In the genomic region with DNA sequence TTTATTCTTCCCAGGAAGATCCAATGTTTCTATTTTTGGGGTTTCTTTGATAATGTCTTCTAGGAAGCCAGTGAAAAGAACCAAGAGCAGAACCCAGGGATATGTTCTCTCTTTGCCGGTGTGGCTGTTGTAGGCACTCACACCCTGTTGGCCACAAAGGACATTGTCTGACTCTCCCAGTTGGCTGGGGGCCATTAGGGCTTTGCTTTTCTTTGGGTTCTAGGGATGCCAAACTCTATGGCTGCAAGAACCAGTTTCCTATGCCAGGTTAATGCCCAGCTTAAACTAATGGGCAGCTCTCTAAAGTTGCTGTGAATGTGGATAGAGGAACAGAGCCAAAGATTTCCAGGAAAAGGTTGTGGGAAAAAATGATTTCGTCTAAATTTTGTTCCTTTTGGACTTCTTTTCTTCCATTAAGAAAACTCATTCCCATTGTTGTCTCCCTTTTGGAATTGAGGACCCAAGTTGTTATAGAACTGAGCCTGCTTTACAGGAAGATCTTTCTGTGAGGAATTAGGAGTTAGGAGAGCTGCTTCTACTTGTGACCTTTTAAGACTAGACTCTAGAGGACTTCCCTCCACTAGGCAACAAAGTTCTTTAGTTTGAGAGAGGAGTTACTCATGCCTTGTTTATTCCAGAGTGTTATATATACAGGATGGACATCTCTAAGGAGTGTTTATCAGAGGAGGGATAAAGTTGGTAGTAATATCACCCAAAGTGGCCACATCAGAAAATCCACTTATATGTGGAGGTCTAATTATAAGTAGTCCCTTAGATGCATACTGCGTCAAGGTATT, we compare ENCODE assay signal across 12 cellular contexts. TPM values are rescaled to one million over a fixed set of nuclear protein-coding genes. Genes with fewer than 3 reads are reported as not detected.
DNase-seq lines count a peak whose midpoint lies in the region; ATAC-seq, FAIRE-seq and TF ChIP-seq lines count a peak whose summit lies in the region.
"Had no signal": no experiment of that assay in that cellular context is flagged by ENCODE, and none has a peak within 500 bp of the region (broad histone marks: within the 10 kb centered on the region; RNA-seq: fewer than 3 reads in every experiment).

No MANE protein-coding gene starts in this region.

- no peak overlapping the region for H2AFZ ChIP-seq in K562 (ENCODE audit: low read depth, low read length)

- H3K4me1 ChIP-seq in K562 (replicated peaks in 1 of 2; ENCODE audit: control insufficient read depth in 2 of 2, insufficient read depth in 2 of 2, low read length in 2 of 2) (peaks cover 33 to 39% of the 10 kb centered on the region in 2 experiments), right cardiac atrium (ENCODE audit: control insufficient read depth, insufficient read depth, low read length) (peaks cover 8% of the 10 kb centered on the region)
- H3K4me1 ChIP-seq in naive thymus-derived CD4-positive, alpha-beta T cell (ENCODE audit: control insufficient read depth in 2 of 2, insufficient read depth in 2 of 2, low read length in 2 of 2), result peaks cover 4 to 8% of the 10 kb centered on the region in 2 donors

- peak overlapping the region; percentile 65 to 85; a peak in 3 of 4 replicates for H3K9ac ChIP-seq in K562 (ENCODE audit: insufficient read depth in 1 of 2, low read depth in 2 of 2, low read length in 2 of 2)

- H3K27me3 ChIP-seq in K562 (ENCODE audit: control insufficient read depth in 2 of 2, insufficient read depth in 2 of 2, low read length in 2 of 2) (no peaks in the 10 kb centered on the region), right cardiac atrium (ENCODE audit: control insufficient read depth, insufficient read depth) (no peaks in the 10 kb centered on the region)
- no peaks in the 10 kb centered on the region for H3K27me3 ChIP-seq in naive thymus-derived CD4-positive, alpha-beta T cell (ENCODE audit: control insufficient read depth in 2 of 2, insufficient read depth in 2 of 2, low read length in 2 of 2)

- H3K36me3 ChIP-seq in K562 (ENCODE audit: control insufficient read depth, insufficient read depth, low read length), result peaks cover 56% of the 10 kb centered on the region
- H3K36me3 ChIP-seq in naive thymus-derived CD4-positive, alpha-beta T cell (ENCODE audit: control insufficient read depth in 2 of 3, insufficient read depth in 3 of 3, low read length in 3 of 3), result peaks cover 7 to 27% (median 10%) of the 10 kb centered on the region in 3 experiments

- no peaks in the 10 kb centered on the region for H3K9me3 Mint-ChIP-seq in CD14-positive monocyte
- no peaks in the 10 kb centered on the region for H3K9me3 Mint-ChIP-seq in naive thymus-derived CD4-positive, alpha-beta T cell

- H3K4me2 ChIP-seq in K562 (ENCODE audit: insufficient read depth, low read length), result peak overlapping the region; percentile 48

- no peaks in the 10 kb centered on the region for H3K27me3 Mint-ChIP-seq in CD14-positive monocyte (ENCODE audit: low read depth in 3 of 3)
- no peaks in the 10 kb centered on the region for H3K27me3 Mint-ChIP-seq in naive thymus-derived CD4-positive, alpha-beta T cell

- BruUV-seq in K562 (replicated peaks; lab: Mats Ljungman, UMichigan), result no TSS peak

- H3K9me3 ChIP-seq in K562 (replicated peaks; ENCODE audit: control insufficient read depth, insufficient read depth, low read depth, low read length) (no peaks in the 10 kb centered on the region), right cardiac atrium (ENCODE audit: control insufficient read depth, low read length) (no peaks in the 10 kb centered on the region)
- H3K9me3 ChIP-seq in naive thymus-derived CD4-positive, alpha-beta T cell (ENCODE audit: control insufficient read depth in 2 of 3, low read length in 3 of 3), result no peaks in the 10 kb centered on the region

- 0 out of 2 replicates have a peak overlapping the region, but pooled peaks have one; percentile 2 for H3K4me3 ChIP-seq in K562
- H3K4me3 ChIP-seq in right cardiac atrium (ENCODE audit: low read length), result no peak overlapping the region
- H3K4me3 ChIP-seq in naive thymus-derived CD4-positive, alpha-beta T cell (ENCODE audit: low read length), result no peak overlapping the region

- DNase-seq in CD14-positive monocyte (ENCODE audit: low spot score) (no peak), K562 (ENCODE audit: extremely low read depth in 1 of 4, low spot score in 3 of 4) (peak; percentile 26 to 48 (median 42)), right cardiac atrium (peak in 1 of 3 donors; percentile 66), pons (ENCODE audit: low spot score) (peak; percentile 59), NCI-H2196 (lab: John Stamatoyannopoulos, UW; ENCODE audit: unreplicated experiment) (no peak)
- DNase-seq in naive thymus-derived CD4-positive, alpha-beta T cell, result no peak
- no peak for DNase-seq in stimulated activated CD4-positive, alpha-beta T cell treated with anti-CD3 and anti-CD28 coated beads, Interleukin-4, amount 100 ng/mL, for 4 hours
- DNase-seq: activated CD4-positive, CD25-positive, alpha-beta regulatory T cell treated with anti-CD3 and anti-CD28 coated beads, Interleukin-2, amount 50 U/mL, for 72 hours; glutamatergic neuron; NCI-H526; stimulated activated naive CD4-positive, alpha-beta T cell had no signal

- TF ChIP-seq CTCF in CD14-positive monocyte (IDR thresholded peaks at IDR 0.05), result no peak
- no peak; a peak in 1 of 6 replicates for TF ChIP-seq CTCF in K562 (IDR thresholded peaks at IDR 0.05 in 2 of 3, conservative IDR thresholded peaks at IDR 0.05 in 1 of 3; ENCODE audit: insufficient read depth in 2 of 3, low read depth in 1 of 3, low read length in 3 of 3)

- no peak for TF ChIP-seq RAD21 in K562 (CRISPR knock-in tag; conservative IDR thresholded peaks at IDR 0.05 in 1 of 2, IDR thresholded peaks at IDR 0.05 in 1 of 2)

- ATAC-seq in K562, result peak; percentile 57
- ATAC-seq in right cardiac atrium, result peak; percentile 62 to 64
- no peak for ATAC-seq in naive thymus-derived CD4-positive, alpha-beta T cell
- no peak for ATAC-seq in HG02884 (IDR thresholded peaks at IDR 0.05; ENCODE audit: unreplicated experiment)

- H3K27ac Mint-ChIP-seq in CD14-positive monocyte, result peak overlapping the region in 5 of 7 donors; percentile 7 to 85 (median 59)
- H3K27ac Mint-ChIP-seq in naive thymus-derived CD4-positive, alpha-beta T cell, result peak overlapping the region in 2 of 9 donors; percentile 19 to 25

- in situ Hi-C loops in K562 (cut with MboI), result no loop called here

- H3K9me1 ChIP-seq in K562 (ENCODE audit: control insufficient read depth, insufficient read depth, low read length), result no peaks in the 10 kb centered on the region

- TF ChIP-seq EP300 in K562 (IDR thresholded peaks at IDR 0.05; ENCODE audit: low read length), result no peak

- H3K36me3 Mint-ChIP-seq in CD14-positive monocyte, result peaks cover 33 to 52% of the 10 kb centered on the region in 2 donors
- H3K36me3 Mint-ChIP-seq in naive thymus-derived CD4-positive, alpha-beta T cell, result peaks cover 4 to 31% (median 21%) of the 10 kb centered on the region in 5 donors

- H3K27ac ChIP-seq in K562 (ENCODE audit: extremely low read depth, low read depth, low read length) (peak overlapping the region; percentile 74), right cardiac atrium (ENCODE audit: low read length) (peak overlapping the region; percentile 56)
- no peak overlapping the region for H3K27ac ChIP-seq in naive thymus-derived CD4-positive, alpha-beta T cell (ENCODE audit: low read depth, low read length)

- peaks cover 82% of the 10 kb centered on the region for H3K79me2 ChIP-seq in K562 (ENCODE audit: control insufficient read depth, insufficient read depth, low read length)

- POLR2A ChIA-PET in K562 (lab: Yijun Ruan, JAX), result interaction anchor here (0.8 to 8.4 kb wide), 13 partner anchors 9 to 132 kb away, joined by 3 to 103 read pairs (median 14); a partner anchor contains a TSS
- POLR2A ChIA-PET in naive thymus-derived CD4-positive, alpha-beta T cell (lab: Charles Lee), result interaction anchor here (1.2 kb wide), 1 partner anchor 11 kb away, joined by 6 read pairs; no protein-coding TSS in a partner anchor

- WGBS in K562 (ENCODE audit: insufficient coverage, low coverage, missing lambda C conversion rate), result 27% methylated on average over 3 of the region's 3 CpGs
- 44% methylated on average over 3 of the region's 3 CpGs for WGBS in right cardiac atrium

- peak; percentile 52 for FAIRE-seq in K562 (lab: Jason Lieb, UNC)

- intact Hi-C loops in CD14-positive monocyte (cut with micrococcal nuclease), result loop anchor here in 1 of 2 donors (5.0 kb wide), 1 partner anchor 34 kb away; no protein-coding TSS in a partner anchor
- intact Hi-C loops in K562 (cut with micrococcal nuclease), result loop anchor here (1.0 kb wide), 2 partner anchors 21 to 118 kb away; no protein-coding TSS in a partner anchor
- intact Hi-C loops in right cardiac atrium (cut with DNase I), result no loop called here
- intact Hi-C loops in naive thymus-derived CD4-positive, alpha-beta T cell (cut with micrococcal nuclease), result loop anchor here in 1 of 2 donors (2.0 kb wide), 1 partner anchor 15 kb away; no protein-coding TSS in a partner anchor

- TF ChIP-seq POLR2A in K562 (conservative IDR thresholded peaks at IDR 0.05), result no peak

- CTCF ChIA-PET in K562 (lab: Yijun Ruan, JAX; ENCODE audit: low intra/inter-chr PET ratio), result interaction anchor here (0.7 to 3.6 kb wide), 6 partner anchors 21 to 48 kb away, joined by 3 to 16 read pairs (median 10); no protein-coding TSS in a partner anchor
- CTCF ChIA-PET in naive thymus-derived CD4-positive, alpha-beta T cell (lab: Charles Lee), result interaction anchor here (1.0 to 1.7 kb wide), 4 partner anchors 9 to 73 kb away, joined by 3 to 5 read pairs (median 4); a partner anchor contains a TSS

- no peak overlapping the region for H3K4me3 Mint-ChIP-seq in CD14-positive monocyte
- H3K4me3 Mint-ChIP-seq in naive thymus-derived CD4-positive, alpha-beta T cell, result no peak overlapping the region

- H3K4me1 Mint-ChIP-seq in CD14-positive monocyte, result peaks cover 20% of the 10 kb centered on the region
- peaks cover 5 to 60% (median 32%) of the 10 kb centered on the region in 7 donors for H3K4me1 Mint-ChIP-seq in naive thymus-derived CD4-positive, alpha-beta T cell

- no peaks in the 10 kb centered on the region for H4K20me1 ChIP-seq in K562 (replicated peaks; ENCODE audit: control insufficient read depth, insufficient read depth, low read length)

RNA-seq across cellular contexts. Expression of a gene that starts 13.1 kb away (rescaled TPM):
- polyA plus RNA-seq in CD14-positive monocyte (100 to 1,000 TPM; 176 to 190 TPM), K562 (2011; rRNA removed) (473 and 482 TPM in 2 replicates), K562 (2014; fragmentation: Illumina TruSeq; extraction: Trizol) (277 and 293 TPM in 2 replicates), K562 (2014; fragmentation: Nextera tagmentation; extraction: Ambion mirVana) (100 to 1,000 TPM; 437 to 487 TPM), K562 (2014; rRNA removed) (177 and 232 TPM in 2 replicates), right cardiac atrium (112 TPM)
- 92.5 and 126 TPM in 2 replicates for total RNA-seq in K562 (2011; cell fraction: chromatin; rRNA removed; ENCODE audit: low replicate concordance)
- total RNA-seq in K562 (2011; cell fraction: nucleolus; rRNA removed), result 75.9 and 83.9 TPM in 2 replicates
- total RNA-seq in K562 (2011; cell fraction: nucleoplasm; rRNA removed), result 128 and 170 TPM in 2 replicates
- total RNA-seq in K562 (2014; rRNA removed) (137 and 157 TPM in 2 replicates), K562 (2014; rRNA removed; fragmentation: Illumina TruSeq; extraction: Trizol) (233 and 284 TPM in 2 replicates), K562 (2015; rRNA removed; fragmentation: Illumina TruSeq; extraction: Trizol) (142 and 156 TPM in 2 replicates), K562 (2021) (187 and 192 TPM in 2 replicates), right cardiac atrium (100 to 1,000 TPM; 103 to 120 (median 119) TPM)
- 231 and 446 TPM in 2 replicates for polyA plus RNA-seq in K562 (2011; cell fraction: cytosol; rRNA removed)
- 125 and 220 TPM in 2 replicates for polyA plus RNA-seq in K562 (2011; cell fraction: nucleus; rRNA removed)
- 265 and 413 TPM in 2 replicates for polyA plus RNA-seq in K562 (2012)
- 329 and 369 TPM in 2 replicates for polyA minus RNA-seq in K562 (2011; rRNA and poly(A)+ RNA removed)
- 167 and 216 TPM in 2 replicates for polyA minus RNA-seq in K562 (2011; cell fraction: cytosol; rRNA and poly(A)+ RNA removed)
- 21.7 and 60.2 TPM in 2 replicates for polyA minus RNA-seq in K562 (2011; cell fraction: nucleus; rRNA and poly(A)+ RNA removed)
- 100 to 1,000 TPM in 1 of 5 experiments, 10 to 100 TPM in 4; 47.5 to 141 (median 80.0) TPM for total RNA-seq in naive thymus-derived CD4-positive, alpha-beta T cell
- polyA plus RNA-seq in naive thymus-derived CD4-positive, alpha-beta T cell, result 100 to 1,000 TPM; 131 to 171 TPM

RNA-seq across cellular contexts. Expression of a gene that starts 26.2 kb away (rescaled TPM):
- polyA plus RNA-seq in CD14-positive monocyte (1 to 10 TPM; 2.4 to 5.6 TPM), K562 (2011; rRNA removed) (0.16 TPM in 1 of 2 replicates, not detected in the other), K562 (2014; fragmentation: Illumina TruSeq; extraction: Trizol) (0.10 TPM in 1 of 2 replicates, not detected in the other), K562 (2014; fragmentation: Nextera tagmentation; extraction: Ambion mirVana) (under 1 TPM; 0.07 to 0.18 TPM), K562 (2014; rRNA removed) (not detected in 2 replicates), right cardiac atrium (0.20 TPM)
- 0.48 and 1.8 TPM in 2 replicates for total RNA-seq in K562 (2011; cell fraction: chromatin; rRNA removed; ENCODE audit: low replicate concordance)
- 0.13 and 0.17 TPM in 2 replicates for total RNA-seq in K562 (2011; cell fraction: nucleolus; rRNA removed)
- total RNA-seq in K562 (2011; cell fraction: nucleoplasm; rRNA removed), result 0.44 and 0.69 TPM in 2 replicates
- total RNA-seq in K562 (2014; rRNA removed) (0.16 TPM in 1 of 2 replicates, not detected in the other), K562 (2014; rRNA removed; fragmentation: Illumina TruSeq; extraction: Trizol) (0.11 TPM in 1 of 2 replicates, not detected in the other), K562 (2015; rRNA removed; fragmentation: Illumina TruSeq; extraction: Trizol) (not detected in 2 replicates), K562 (2021) (not detected in 2 replicates), right cardiac atrium (under 1 TPM; 0.39 to 0.71 (median 0.46) TPM)
- not detected in 2 replicates for polyA plus RNA-seq in K562 (2011; cell fraction: cytosol; rRNA removed)
- 0.25 and 0.44 TPM in 2 replicates for polyA plus RNA-seq in K562 (2011; cell fraction: nucleus; rRNA removed)
- polyA plus RNA-seq in K562 (2012), result 0.07 and 0.47 TPM in 2 replicates
- 0.12 TPM in 1 of 2 replicates, not detected in the other for polyA minus RNA-seq in K562 (2011; rRNA and poly(A)+ RNA removed)
- not detected in 2 replicates for polyA minus RNA-seq in K562 (2011; cell fraction: cytosol; rRNA and poly(A)+ RNA removed)
- polyA minus RNA-seq in K562 (2011; cell fraction: nucleus; rRNA and poly(A)+ RNA removed), result 0.22 TPM in 1 of 2 replicates, not detected in the other
- total RNA-seq in naive thymus-derived CD4-positive, alpha-beta T cell, result 10 to 100 TPM in 1 of 5 experiments, 1 to 10 TPM in 2, not detected in 2; 1.2 to 13.1 (median 3.9) TPM
- not detected for polyA plus RNA-seq in naive thymus-derived CD4-positive, alpha-beta T cell

RNA-seq across cellular contexts. Expression of a gene that starts 37.2 kb away (rescaled TPM):
- polyA plus RNA-seq in CD14-positive monocyte (100 to 1,000 TPM in 1 of 2 donors, 10 to 100 TPM in 1; 79.5 to 157 TPM), K562 (2011; rRNA removed) (208 TPM in 2 replicates), K562 (2014; fragmentation: Illumina TruSeq; extraction: Trizol) (246 and 282 TPM in 2 replicates), K562 (2014; fragmentation: Nextera tagmentation; extraction: Ambion mirVana) (10 to 100 TPM; 12.3 to 44.5 TPM), K562 (2014; rRNA removed) (225 and 229 TPM in 2 replicates), right cardiac atrium (0.32 TPM)
- total RNA-seq in K562 (2011; cell fraction: chromatin; rRNA removed; ENCODE audit: low replicate concordance), result 108 and 191 TPM in 2 replicates
- 118 and 137 TPM in 2 replicates for total RNA-seq in K562 (2011; cell fraction: nucleolus; rRNA removed)
- 98.5 and 115 TPM in 2 replicates for total RNA-seq in K562 (2011; cell fraction: nucleoplasm; rRNA removed)
- total RNA-seq in K562 (2014; rRNA removed) (221 and 269 TPM in 2 replicates), K562 (2014; rRNA removed; fragmentation: Illumina TruSeq; extraction: Trizol) (134 and 157 TPM in 2 replicates), K562 (2015; rRNA removed; fragmentation: Illumina TruSeq; extraction: Trizol) (177 and 178 TPM in 2 replicates), K562 (2021) (244 and 252 TPM in 2 replicates), right cardiac atrium (under 1 TPM; 0.28 to 0.97 (median 0.37) TPM)
- 231 and 451 TPM in 2 replicates for polyA plus RNA-seq in K562 (2011; cell fraction: cytosol; rRNA removed)
- 232 and 428 TPM in 2 replicates for polyA plus RNA-seq in K562 (2011; cell fraction: nucleus; rRNA removed)
- polyA plus RNA-seq in K562 (2012), result 162 and 214 TPM in 2 replicates
- 71.3 and 109 TPM in 2 replicates for polyA minus RNA-seq in K562 (2011; rRNA and poly(A)+ RNA removed)
- polyA minus RNA-seq in K562 (2011; cell fraction: cytosol; rRNA and poly(A)+ RNA removed), result 78.1 and 100 TPM in 2 replicates
- 67.6 and 73.9 TPM in 2 replicates for polyA minus RNA-seq in K562 (2011; cell fraction: nucleus; rRNA and poly(A)+ RNA removed)
- 10 to 100 TPM in 1 of 5 experiments, 1 to 10 TPM in 1, not detected in 3; 2.0 to 23.3 TPM for total RNA-seq in naive thymus-derived CD4-positive, alpha-beta T cell
- under 1 TPM in 1 of 2 donors, not detected in 1; 0.61 TPM for polyA plus RNA-seq in naive thymus-derived CD4-positive, alpha-beta T cell

RNA-seq across cellular contexts. Expression of a gene that starts 46.5 kb away (rescaled TPM):
- polyA plus RNA-seq in CD14-positive monocyte, result 10 to 100 TPM; 53.9 to 78.3 TPM
- 8.1 and 25.0 TPM in 2 replicates for total RNA-seq in K562 (2011; cell fraction: chromatin; rRNA removed; ENCODE audit: low replicate concordance)
- 9.7 and 11.1 TPM in 2 replicates for total RNA-seq in K562 (2011; cell fraction: nucleolus; rRNA removed)
- 9.7 and 11.8 TPM in 2 replicates for total RNA-seq in K562 (2011; cell fraction: nucleoplasm; rRNA removed)
- 15.9 and 17.7 TPM in 2 replicates for total RNA-seq in K562 (2014; rRNA removed)
- 3.5 and 3.7 TPM in 2 replicates for total RNA-seq in K562 (2014; rRNA removed; fragmentation: Illumina TruSeq; extraction: Trizol)
- total RNA-seq in K562 (2015; rRNA removed; fragmentation: Illumina TruSeq; extraction: Trizol), result 5.9 and 8.7 TPM in 2 replicates
- 96.5 and 111 TPM in 2 replicates for total RNA-seq in K562 (2021)
- 7.7 and 15.6 TPM in 2 replicates for polyA plus RNA-seq in K562 (2011; rRNA removed)
- polyA plus RNA-seq in K562 (2011; cell fraction: cytosol; rRNA removed), result 11.8 and 25.5 TPM in 2 replicates
- 15.0 and 32.1 TPM in 2 replicates for polyA plus RNA-seq in K562 (2011; cell fraction: nucleus; rRNA removed)
- polyA plus RNA-seq in K562 (2012), result 35.9 and 43.9 TPM in 2 replicates
- polyA plus RNA-seq in K562 (2014; fragmentation: Illumina TruSeq; extraction: Trizol), result 65.7 and 88.2 TPM in 2 replicates
- polyA plus RNA-seq in K562 (2014; fragmentation: Nextera tagmentation; extraction: Ambion mirVana), result 1 to 10 TPM; 1.0 TPM
- polyA plus RNA-seq in K562 (2014; rRNA removed), result 30.3 and 34.6 TPM in 2 replicates
- 4.7 and 6.3 TPM in 2 replicates for polyA minus RNA-seq in K562 (2011; rRNA and poly(A)+ RNA removed)
- polyA minus RNA-seq in K562 (2011; cell fraction: cytosol; rRNA and poly(A)+ RNA removed), result 31.2 and 48.8 TPM in 2 replicates
- 6.7 and 8.1 TPM in 2 replicates for polyA minus RNA-seq in K562 (2011; cell fraction: nucleus; rRNA and poly(A)+ RNA removed)
- 10 to 100 TPM in 1 of 4 donors, 1 to 10 TPM in 3; 6.5 to 17.0 (median 8.9) TPM for total RNA-seq in right cardiac atrium
- polyA plus RNA-seq in right cardiac atrium, result 6.0 TPM
- 10 to 100 TPM in 1 of 5 experiments, 1 to 10 TPM in 4; 1.3 to 69.9 (median 1.4) TPM for total RNA-seq in naive thymus-derived CD4-positive, alpha-beta T cell
- polyA plus RNA-seq in naive thymus-derived CD4-positive, alpha-beta T cell, result under 1 TPM; 0.39 to 0.78 TPM

RNA-seq across cellular contexts. Expression of a gene that starts 57.5 kb away (rescaled TPM):
- polyA plus RNA-seq in CD14-positive monocyte (100 to 1,000 TPM; 266 to 308 TPM), K562 (2011; rRNA removed) (1,105 and 1,247 TPM in 2 replicates), K562 (2014; fragmentation: Illumina TruSeq; extraction: Trizol) (2,677 and 2,919 TPM in 2 replicates), K562 (2014; fragmentation: Nextera tagmentation; extraction: Ambion mirVana) (1,000 to 10,000 TPM; 1,815 to 2,152 TPM), K562 (2014; rRNA removed) (2,590 and 2,703 TPM in 2 replicates), right cardiac atrium (405 TPM)
- total RNA-seq in K562 (2011; cell fraction: chromatin; rRNA removed; ENCODE audit: low replicate concordance), result 585 and 1,170 TPM in 2 replicates
- total RNA-seq in K562 (2011; cell fraction: nucleolus; rRNA removed), result 342 and 393 TPM in 2 replicates
- total RNA-seq in K562 (2011; cell fraction: nucleoplasm; rRNA removed), result 680 and 890 TPM in 2 replicates
- total RNA-seq in K562 (2014; rRNA removed) (1,166 and 1,242 TPM in 2 replicates), K562 (2014; rRNA removed; fragmentation: Illumina TruSeq; extraction: Trizol) (1,479 and 1,871 TPM in 2 replicates), K562 (2015; rRNA removed; fragmentation: Illumina TruSeq; extraction: Trizol) (1,215 and 1,277 TPM in 2 replicates), K562 (2021) (1,768 and 1,994 TPM in 2 replicates), right cardiac atrium (100 to 1,000 TPM; 425 to 572 (median 530) TPM)
- 544 and 1,005 TPM in 2 replicates for polyA plus RNA-seq in K562 (2011; cell fraction: cytosol; rRNA removed)
- polyA plus RNA-seq in K562 (2011; cell fraction: nucleus; rRNA removed), result 747 and 1,095 TPM in 2 replicates
- polyA plus RNA-seq in K562 (2012), result 2,696 and 3,059 TPM in 2 replicates
- 2,157 and 2,253 TPM in 2 replicates for polyA minus RNA-seq in K562 (2011; rRNA and poly(A)+ RNA removed)
- 731 and 750 TPM in 2 replicates for polyA minus RNA-seq in K562 (2011; cell fraction: cytosol; rRNA and poly(A)+ RNA removed)
- 346 and 811 TPM in 2 replicates for polyA minus RNA-seq in K562 (2011; cell fraction: nucleus; rRNA and poly(A)+ RNA removed)
- 1,000 to 10,000 TPM; 1,019 to 1,660 (median 1,193) TPM for total RNA-seq in naive thymus-derived CD4-positive, alpha-beta T cell
- polyA plus RNA-seq in naive thymus-derived CD4-positive, alpha-beta T cell, result 1,000 to 10,000 TPM in 1 of 2 donors, 100 to 1,000 TPM in 1; 933 to 1,045 TPM

Comparison
In these comparisons a context has a peak if more than half of its experiments do, and no peak if none do; other contexts are left out.
1. DNase-seq: peak in K562 (4 of 4) and pons (single experiment); none in CD14-positive monocyte (single experiment), NCI-H2196 (single experiment), naive thymus-derived CD4-positive, alpha-beta T cell (0 of 9) and stimulated activated CD4-positive, alpha-beta T cell treated with anti-CD3 and anti-CD28 coated beads, Interleukin-4, amount 100 ng/mL, for 4 hours (0 of 2).
2. ATAC-seq: peak in K562 (single experiment) and right cardiac atrium (2 of 2); none in naive thymus-derived CD4-positive, alpha-beta T cell (single experiment) and HG02884 (single experiment).
3. RNA of a gene that starts 37.2 kb away (polyA plus RNA-seq): 12.3 to 451 TPM in K562 and 79.5 to 157 TPM in CD14-positive monocyte; 0.61 TPM in naive thymus-derived CD4-positive, alpha-beta T cell and 0.32 TPM in right cardiac atrium (single experiment); every median in the first group is over 4 times any median in the second.